In genomic region chr5:75538201-75538600, GRCh38 we compare ENCODE assay signal across 19 cellular contexts. TPM values are rescaled to one million over a fixed set of nuclear protein-coding genes. Genes with fewer than 3 reads are reported as not detected.
A peak's percentile ranks its signal among the peaks of the same experiment; 100 is the strongest.
DNase-seq lines count a peak whose midpoint lies in the region; ATAC-seq and TF ChIP-seq lines count a peak whose summit lies in the region.
"Had no signal": no experiment of that assay in that cellular context is flagged by ENCODE, and none has a peak within 500 bp of the region (broad histone marks: within the 10 kb centered on the region; RNA-seq: fewer than 3 reads in every experiment).

No MANE protein-coding gene starts in this region.

- no peak overlapping the region for H3K4me3 ChIP-seq in heart right ventricle
- H3K4me3 ChIP-seq: K562 had no signal

- peak overlapping the region; percentile 38 for H3K27ac Mint-ChIP-seq in glutamatergic neuron (ENCODE audit: unreplicated experiment)

- H3K27me3 Mint-ChIP-seq in glutamatergic neuron (ENCODE audit: unreplicated experiment): peaks cover 2% of the 10 kb centered on the region

- TF ChIP-seq CTCF in glutamatergic neuron (IDR thresholded peaks at IDR 0.05; ENCODE audit: partially characterized antibody, unreplicated experiment): no peak
- no peak for TF ChIP-seq CTCF in heart right ventricle (IDR thresholded peaks at IDR 0.05)

- ATAC-seq in HG03108 (IDR thresholded peaks at IDR 0.05; ENCODE audit: unreplicated experiment): no peak
- ATAC-seq in heart right ventricle: no peak
- ATAC-seq: K562, PC-3 had no signal

- 74 to 78% methylated on average over 1 of the region's 1 CpG for WGBS in heart right ventricle, 2 donors

- peaks cover 17% of the 10 kb centered on the region for H3K36me3 Mint-ChIP-seq in glutamatergic neuron (ENCODE audit: unreplicated experiment)

- H3K36me3 ChIP-seq in heart right ventricle: peaks cover 0 to 25% (median 0%) of the 10 kb centered on the region in 9 donors

- peaks cover 10% of the 10 kb centered on the region for H3K4me1 Mint-ChIP-seq in glutamatergic neuron (ENCODE audit: low read depth, unreplicated experiment)

- peaks cover 0 to 26% (median 10%) of the 10 kb centered on the region in 11 donors for H3K9me3 ChIP-seq in heart right ventricle

- H3K4me3 Mint-ChIP-seq in glutamatergic neuron (ENCODE audit: unreplicated experiment): no peak overlapping the region

- intact Hi-C loops in heart right ventricle (cut with DNase I): no loop called here

- no peaks in the 10 kb centered on the region for H3K27me3 ChIP-seq in heart right ventricle

- peaks cover 0 to 32% (median 15%) of the 10 kb centered on the region in 9 donors for H3K4me1 ChIP-seq in heart right ventricle

- no peak overlapping the region for H3K27ac ChIP-seq in heart right ventricle

- H3K9me3 Mint-ChIP-seq in glutamatergic neuron (ENCODE audit: unreplicated experiment): peaks cover 7% of the 10 kb centered on the region

- DNase-seq in AML-193 (lab: John Stamatoyannopoulos, UW) (peak; percentile 44), amniotic epithelial cell (ENCODE audit: low read depth) (peak; percentile 78), glutamatergic neuron (no peak), dedifferentiated amniotic fluid mesenchymal stem cell (ENCODE audit: extremely low spot score) (no peak), heart right ventricle (no peak), SW480 (ENCODE audit: low spot score) (no peak)
- DNase-seq: Calu3; DMS79 treated with DMSO at 0.1 percent for 48 hours; Kasumi-1; NCI-H1092 treated with DMSO at 0.1 percent for 48 hours; NCI-H1436; NCI-H187 treated with DMSO at 0.1 percent for 48 hours; NCI-H524; NCI-H82; NK-92 treated with Interleukin-12 subunit alpha and Interleukin-12 subunit beta, amount 100 ng/mL, for 24 hours; PC-3; SK-N-SH had no signal

RNA-seq across cellular contexts. Expression of gene POLK, which starts 26.5 kb away (rescaled TPM):
- total RNA-seq in glutamatergic neuron (ENCODE audit: unreplicated experiment) (28.9 TPM), heart right ventricle (10 to 100 TPM; 18.4 to 27.2 (median 23.8) TPM)
- 1 to 10 TPM; 4.0 to 6.6 TPM for polyA plus RNA-seq in heart right ventricle

RNA-seq across cellular contexts. Expression of gene CERT1, which starts 26.8 kb away (rescaled TPM):
- 45.4 TPM for total RNA-seq in glutamatergic neuron (ENCODE audit: unreplicated experiment)
- 10 to 100 TPM; 23.1 to 47.6 (median 37.9) TPM for total RNA-seq in heart right ventricle
- polyA plus RNA-seq in heart right ventricle: 1 to 10 TPM; 6.3 to 8.5 TPM

Comparison
In these comparisons a context has a peak if more than half of its experiments do, and no peak if none do; other contexts are left out.
1. DNase-seq: peak in AML-193 (2 of 2) and amniotic epithelial cell (single experiment); none in glutamatergic neuron (single experiment), dedifferentiated amniotic fluid mesenchymal stem cell (single experiment), heart right ventricle (0 of 2) and SW480 (single experiment).